Comparison of ENCODE assay signal across 8 cellular contexts in genomic region chrX:153494541-153495361, GRCh38. TPM values are rescaled to one million over a fixed set of nuclear protein-coding genes. Genes with fewer than 3 reads are reported as not detected.
DNase-seq lines count a peak whose midpoint lies in the region; ATAC-seq and TF ChIP-seq lines count a peak whose summit lies in the region.

TSS of gene BGN (plus strand) at chrX:153494980. CDS start at chrX:153504632, 9,652 bp downstream.

- H3K27ac Mint-ChIP-seq in CD8-positive, alpha-beta memory T cell = no peak within 1 kb of the TSS

- H3K27ac ChIP-seq in RWPE1 = peak within 1 kb of the TSS; percentile 92
- H3K27ac ChIP-seq in foreskin keratinocyte = no peak within 1 kb of the TSS
- H3K27ac ChIP-seq in CD8-positive, alpha-beta memory T cell (ENCODE audit: low read depth, low read length) = no peak within 1 kb of the TSS

- H3K36me3 ChIP-seq in CD8-positive, alpha-beta memory T cell (ENCODE audit: insufficient read depth, low read length) = no peaks in the 10 kb centered on the region

- POLR2A ChIA-PET in RWPE1 (lab: Yijun Ruan, JAX; ENCODE audit: low non-redundant PET) = no interaction called here
- POLR2A ChIA-PET in CD8-positive, alpha-beta memory T cell (lab: Charles Lee) = no interaction called here

- no peak within 1 kb of the TSS for H3K4me3 ChIP-seq in CD8-positive, alpha-beta memory T cell (ENCODE audit: low read length)

- H3K4me1 Mint-ChIP-seq in CD8-positive, alpha-beta memory T cell = peaks cover 0 to 3% (median 0%) of the 10 kb centered on the region in 3 donors

- no peaks in the 10 kb centered on the region for H3K9me3 ChIP-seq in CD8-positive, alpha-beta memory T cell (ENCODE audit: low read length)

- H3K27me3 Mint-ChIP-seq in CD8-positive, alpha-beta memory T cell = peaks cover 0 to 7% of the 10 kb centered on the region in 2 donors

- TF ChIP-seq CTCF in RWPE1 (conservative IDR thresholded peaks at IDR 0.05; ENCODE audit: low read depth) (peak; percentile 14; the same call in 1 of the 2 replicates), foreskin keratinocyte (conservative IDR thresholded peaks at IDR 0.05) (peak; percentile 42), omental fat pad (IDR thresholded peaks at IDR 0.05) (no peak)

- H3K4me1 ChIP-seq in foreskin keratinocyte = no peaks in the 10 kb centered on the region
- no peaks in the 10 kb centered on the region for H3K4me1 ChIP-seq in CD8-positive, alpha-beta memory T cell (ENCODE audit: insufficient read depth, low read length)

- no peak within 1 kb of the TSS for H3K4me3 Mint-ChIP-seq in CD8-positive, alpha-beta memory T cell

- ATAC-seq in foreskin keratinocyte (peak; percentile 10), omental fat pad (ENCODE audit: low FRiP score) (no peak), HG03469 (IDR thresholded peaks at IDR 0.05; ENCODE audit: unreplicated experiment) (no peak)

- no peaks in the 10 kb centered on the region for H3K36me3 Mint-ChIP-seq in CD8-positive, alpha-beta memory T cell

- H3K9me3 Mint-ChIP-seq in CD8-positive, alpha-beta memory T cell = no peaks in the 10 kb centered on the region

- DNase-seq in ELF-1 (ENCODE audit: low read depth, low spot score) (peak; percentile 89), RWPE1 (ENCODE audit: low spot score) (no peak), foreskin keratinocyte (no peak), omental fat pad (ENCODE audit: low spot score) (no peak), NOMO-1 treated with dmso at 0.1 percent for 144 hours (lab: John Stamatoyannopoulos, UW; ENCODE audit: unreplicated experiment) (no peak), GF-D8 (lab: John Stamatoyannopoulos, UW) (no peak)
- no peak for DNase-seq in CD8-positive, alpha-beta memory T cell

- H3K27me3 ChIP-seq in foreskin keratinocyte = peaks cover 27% of the 10 kb centered on the region
- no peaks in the 10 kb centered on the region for H3K27me3 ChIP-seq in CD8-positive, alpha-beta memory T cell (ENCODE audit: insufficient read depth, low read length, poor library complexity, severe bottlenecking)

- CTCF ChIA-PET in RWPE1 (lab: Yijun Ruan, JAX) = interaction anchor here (0.6 to 1.6 kb wide), 5 partner anchors 12 to 60 kb away, joined by 3 to 9 read pairs (median 5); no protein-coding TSS in a partner anchor
- CTCF ChIA-PET in CD8-positive, alpha-beta memory T cell (lab: Charles Lee) = interaction anchor here (1.1 kb wide), 1 partner anchor 13 kb away, joined by 3 read pairs; no protein-coding TSS in a partner anchor

RNA-seq across cellular contexts. Expression of gene BGN, which starts in this region (rescaled TPM):
- total RNA-seq in foreskin keratinocyte (0.07 and 0.48 TPM in 2 replicates), omental fat pad (10 to 100 TPM; 14.9 to 40.2 (median 18.6) TPM)
- polyA plus RNA-seq in foreskin keratinocyte = 0.10 and 0.12 TPM in 2 replicates
- not detected for total RNA-seq in CD8-positive, alpha-beta memory T cell
- not detected for polyA plus RNA-seq in CD8-positive, alpha-beta memory T cell

Comparison
In these comparisons a context has a peak if more than half of its experiments do, and no peak if none do; other contexts are left out.
1. RNA of gene BGN (total RNA-seq): 14.9 to 40.2 TPM in omental fat pad; 0.07 to 0.48 TPM in foreskin keratinocyte and not detected in CD8-positive, alpha-beta memory T cell; every median in the first group is over 10 times any median in the second.
2. Peak in ATAC-seq in foreskin keratinocyte; RNA of the gene not detected or under 1 TPM.
3. CTCF ChIP-seq: peak in RWPE1 (single experiment) and foreskin keratinocyte (single experiment); none in omental fat pad (0 of 3).